ENCODE assay signal across 20 cellular contexts in the genomic region with DNA sequence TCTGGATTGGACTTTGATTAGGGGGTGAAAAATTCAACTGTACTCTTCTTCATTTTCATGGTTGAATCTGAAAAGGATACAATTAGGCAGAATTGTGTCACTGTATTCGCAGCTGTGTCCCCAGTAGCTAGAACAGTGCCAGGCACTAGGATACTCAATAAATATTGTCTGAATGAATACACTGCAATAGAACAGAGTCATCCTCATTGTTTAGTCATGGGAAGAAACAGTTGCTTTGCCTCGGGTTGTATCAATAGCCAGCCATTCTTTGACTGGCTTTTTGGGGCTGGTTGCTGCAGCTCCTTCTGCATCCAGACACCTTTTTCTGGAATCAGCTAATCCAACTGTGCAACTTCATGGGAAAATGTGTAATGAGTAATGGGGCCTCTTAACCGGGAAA. TPM values are rescaled to one million over a fixed set of nuclear protein-coding genes. Genes with fewer than 3 reads are reported as not detected.
DNase-seq lines count a peak whose midpoint lies in the region; ATAC-seq and TF ChIP-seq lines count a peak whose summit lies in the region.
"Had no signal": no experiment of that assay in that cellular context is flagged by ENCODE, and none has a peak within 500 bp of the region (broad histone marks: within the 10 kb centered on the region; RNA-seq: fewer than 3 reads in every experiment).

No MANE protein-coding gene starts in this region.

- H3K4me2 ChIP-seq in GM23338 = no peak overlapping the region
- H3K4me2 ChIP-seq: BLaER1 had no signal

- H3K4me3 ChIP-seq in GM23338 (no peak overlapping the region), psoas muscle (no peak overlapping the region)
- H3K4me3 ChIP-seq: BLaER1, GM12878, GM23248, K562 had no signal

- H2AFZ ChIP-seq in GM23338 = peak overlapping the region; percentile 4; the same call in 1 of the 2 replicates
- H2AFZ ChIP-seq: GM23248 had no signal

- H3K9me3 ChIP-seq in psoas muscle = no peaks in the 10 kb centered on the region
- H3K9me3 ChIP-seq: BLaER1 had no signal

- no peaks in the 10 kb centered on the region for H3K36me3 Mint-ChIP-seq in GM23338 (ENCODE audit: low read depth)
- H3K36me3 Mint-ChIP-seq: CD8-positive, alpha-beta memory T cell had no signal

- no peaks in the 10 kb centered on the region for H3K36me3 ChIP-seq in GM23338 (ENCODE audit: insufficient read depth)
- H3K36me3 ChIP-seq in psoas muscle (ENCODE audit: insufficient read depth in 1 of 2, low read depth in 1 of 2) = no peaks in the 10 kb centered on the region
- H3K36me3 ChIP-seq: BLaER1 had no signal

- H4K20me1 ChIP-seq in GM23338 (replicated peaks; ENCODE audit: insufficient read depth) = no peaks in the 10 kb centered on the region
- H4K20me1 ChIP-seq: BLaER1 had no signal

- peaks cover 20% of the 10 kb centered on the region for H3K4me1 Mint-ChIP-seq in GM23338
- H3K4me1 Mint-ChIP-seq: CD8-positive, alpha-beta memory T cell had no signal

- WGBS in psoas muscle, 3 donors = 19 to 44% (median 35%) methylated on average over 3 of the region's 3 CpGs

- peaks cover 14% of the 10 kb centered on the region for H3K4me1 ChIP-seq in GM23338 (ENCODE audit: insufficient read depth)
- H3K4me1 ChIP-seq in psoas muscle = no peaks in the 10 kb centered on the region
- H3K4me1 ChIP-seq: BLaER1 had no signal

- no peaks in the 10 kb centered on the region for H3F3A ChIP-seq in GM23338 (replicated peaks; ENCODE audit: low read depth)

- DNase-seq in GM23338 (ENCODE audit: low spot score) (no peak), hippocampal formation (lab: John Stamatoyannopoulos, UW) (peak; percentile 36 to 93), occipital lobe (lab: John Stamatoyannopoulos, UW) (peak; percentile 6), cortex of kidney (lab: John Stamatoyannopoulos, UW) (no peak), hepatic stellate cell (ENCODE audit: low spot score) (no peak), psoas muscle (no peak)
- DNase-seq: CD8-positive, alpha-beta memory T cell; DMS53; EL; GM23248; NCI-H1105; NCI-H2081 treated with DMSO at 0.1 percent for 48 hours; NCI-H524; PC-3; RPMI8226 had no signal

- no peak overlapping the region for H3K27ac Mint-ChIP-seq in GM23338
- H3K27ac Mint-ChIP-seq: CD8-positive, alpha-beta memory T cell had no signal

- H3K27me3 Mint-ChIP-seq in GM23338 (ENCODE audit: insufficient read depth, low read depth, poor library complexity) = peaks cover 2% of the 10 kb centered on the region

- TF ChIP-seq CTCF in GM23338 (conservative IDR thresholded peaks at IDR 0.05; ENCODE audit: low read depth in 2 of 2) = no peak
- no peak for TF ChIP-seq CTCF in psoas muscle (IDR thresholded peaks at IDR 0.05)

- no peaks in the 10 kb centered on the region for H3K79me2 ChIP-seq in GM23338 (replicated peaks; ENCODE audit: insufficient read depth)

- no peak overlapping the region for H3K4me3 Mint-ChIP-seq in GM23338
- H3K4me3 Mint-ChIP-seq: CD8-positive, alpha-beta memory T cell had no signal

- H3K27ac ChIP-seq in GM23338 (ENCODE audit: low read depth) (no peak overlapping the region), angular gyrus (ENCODE audit: low read depth, low read length) (peak overlapping the region; percentile 96), psoas muscle (no peak overlapping the region)
- H3K27ac ChIP-seq: BLaER1, GM23248 had no signal

- no peaks in the 10 kb centered on the region for H3K9me3 Mint-ChIP-seq in GM23338

- H3K27me3 ChIP-seq in GM23338 (ENCODE audit: insufficient read depth) (no peaks in the 10 kb centered on the region), psoas muscle (ENCODE audit: insufficient read depth in 3 of 3, low read length in 2 of 3) (no peaks in the 10 kb centered on the region)
- H3K27me3 ChIP-seq: BLaER1 had no signal

- intact Hi-C loops in psoas muscle (cut with DNase I) = no loop called here

- no peaks in the 10 kb centered on the region for H3K9me2 ChIP-seq in GM23338 (ENCODE audit: insufficient read depth)

- ATAC-seq in GM23338 (no peak), HG02885 (IDR thresholded peaks at IDR 0.05; ENCODE audit: poor library complexity, unreplicated experiment) (no peak), psoas muscle (no peak)
- ATAC-seq: GM12878, K562, PC-3 had no signal

TF ChIP-seq in GM23338, 12 proteins besides CTCF, POLR2A, EP300 and RAD21 (continues in another document):
- TF ChIP-seq, protein P1, sequence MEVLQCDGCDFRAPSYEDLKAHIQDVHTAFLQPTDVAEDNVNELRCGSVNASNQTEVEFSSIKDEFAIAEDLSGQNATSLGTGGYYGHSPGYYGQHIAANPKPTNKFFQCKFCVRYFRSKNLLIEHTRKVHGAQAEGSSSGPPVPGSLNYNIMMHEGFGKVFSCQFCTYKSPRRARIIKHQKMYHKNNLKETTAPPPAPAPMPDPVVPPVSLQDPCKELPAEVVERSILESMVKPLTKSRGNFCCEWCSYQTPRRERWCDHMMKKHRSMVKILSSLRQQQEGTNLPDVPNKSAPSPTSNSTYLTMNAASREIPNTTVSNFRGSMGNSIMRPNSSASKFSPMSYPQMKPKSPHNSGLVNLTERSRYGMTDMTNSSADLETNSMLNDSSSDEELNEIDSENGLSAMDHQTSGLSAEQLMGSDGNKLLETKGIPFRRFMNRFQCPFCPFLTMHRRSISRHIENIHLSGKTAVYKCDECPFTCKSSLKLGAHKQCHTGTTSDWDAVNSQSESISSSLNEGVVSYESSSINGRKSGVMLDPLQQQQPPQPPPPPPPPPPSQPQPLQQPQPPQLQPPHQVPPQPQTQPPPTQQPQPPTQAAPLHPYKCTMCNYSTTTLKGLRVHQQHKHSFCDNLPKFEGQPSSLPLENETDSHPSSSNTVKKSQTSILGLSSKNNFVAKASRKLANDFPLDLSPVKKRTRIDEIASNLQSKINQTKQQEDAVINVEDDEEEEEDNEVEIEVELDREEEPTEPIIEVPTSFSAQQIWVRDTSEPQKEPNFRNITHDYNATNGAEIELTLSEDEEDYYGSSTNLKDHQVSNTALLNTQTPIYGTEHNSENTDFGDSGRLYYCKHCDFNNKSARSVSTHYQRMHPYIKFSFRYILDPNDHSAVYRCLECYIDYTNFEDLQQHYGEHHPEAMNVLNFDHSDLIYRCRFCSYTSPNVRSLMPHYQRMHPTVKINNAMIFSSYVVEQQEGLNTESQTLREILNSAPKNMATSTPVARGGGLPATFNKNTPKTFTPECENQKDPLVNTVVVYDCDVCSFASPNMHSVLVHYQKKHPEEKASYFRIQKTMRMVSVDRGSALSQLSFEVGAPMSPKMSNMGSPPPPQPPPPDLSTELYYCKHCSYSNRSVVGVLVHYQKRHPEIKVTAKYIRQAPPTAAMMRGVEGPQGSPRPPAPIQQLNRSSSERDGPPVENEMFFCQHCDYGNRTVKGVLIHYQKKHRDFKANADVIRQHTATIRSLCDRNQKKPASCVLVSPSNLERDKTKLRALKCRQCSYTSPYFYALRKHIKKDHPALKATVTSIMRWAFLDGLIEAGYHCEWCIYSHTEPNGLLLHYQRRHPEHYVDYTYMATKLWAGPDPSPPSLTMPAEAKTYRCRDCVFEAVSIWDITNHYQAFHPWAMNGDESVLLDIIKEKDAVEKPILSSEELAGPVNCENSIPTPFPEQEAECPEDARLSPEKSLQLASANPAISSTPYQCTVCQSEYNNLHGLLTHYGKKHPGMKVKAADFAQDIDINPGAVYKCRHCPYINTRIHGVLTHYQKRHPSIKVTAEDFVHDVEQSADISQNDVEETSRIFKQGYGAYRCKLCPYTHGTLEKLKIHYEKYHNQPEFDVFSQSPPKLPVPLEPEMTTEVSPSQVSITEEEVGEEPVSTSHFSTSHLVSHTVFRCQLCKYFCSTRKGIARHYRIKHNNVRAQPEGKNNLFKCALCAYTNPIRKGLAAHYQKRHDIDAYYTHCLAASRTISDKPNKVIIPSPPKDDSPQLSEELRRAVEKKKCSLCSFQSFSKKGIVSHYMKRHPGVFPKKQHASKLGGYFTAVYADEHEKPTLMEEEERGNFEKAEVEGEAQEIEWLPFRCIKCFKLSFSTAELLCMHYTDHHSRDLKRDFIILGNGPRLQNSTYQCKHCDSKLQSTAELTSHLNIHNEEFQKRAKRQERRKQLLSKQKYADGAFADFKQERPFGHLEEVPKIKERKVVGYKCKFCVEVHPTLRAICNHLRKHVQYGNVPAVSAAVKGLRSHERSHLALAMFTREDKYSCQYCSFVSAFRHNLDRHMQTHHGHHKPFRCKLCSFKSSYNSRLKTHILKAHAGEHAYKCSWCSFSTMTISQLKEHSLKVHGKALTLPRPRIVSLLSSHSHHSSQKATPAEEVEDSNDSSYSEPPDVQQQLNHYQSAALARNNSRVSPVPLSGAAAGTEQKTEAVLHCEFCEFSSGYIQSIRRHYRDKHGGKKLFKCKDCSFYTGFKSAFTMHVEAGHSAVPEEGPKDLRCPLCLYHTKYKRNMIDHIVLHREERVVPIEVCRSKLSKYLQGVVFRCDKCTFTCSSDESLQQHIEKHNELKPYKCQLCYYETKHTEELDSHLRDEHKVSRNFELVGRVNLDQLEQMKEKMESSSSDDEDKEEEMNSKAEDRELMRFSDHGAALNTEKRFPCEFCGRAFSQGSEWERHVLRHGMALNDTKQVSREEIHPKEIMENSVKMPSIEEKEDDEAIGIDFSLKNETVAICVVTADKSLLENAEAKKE (CRISPR knock-in tag; IDR thresholded peaks at IDR 0.05) = no peak
- no peak for TF ChIP-seq POLR2AphosphoS5 (IDR thresholded peaks at IDR 0.05; ENCODE audit: low read depth)
- TF ChIP-seq STAT1 (IDR thresholded peaks at IDR 0.05; ENCODE audit: unreplicated experiment) = no peak
- no peak for TF ChIP-seq ZNF331 (CRISPR knock-in tag; IDR thresholded peaks at IDR 0.05; ENCODE audit: low read depth)
- TF ChIP-seq ZNF114 (CRISPR knock-in tag; IDR thresholded peaks at IDR 0.05) = no peak
- no peak for TF ChIP-seq CREB1 (CRISPR knock-in tag; IDR thresholded peaks at IDR 0.05; ENCODE audit: low read depth)
- TF ChIP-seq NANOG (IDR thresholded peaks at IDR 0.05; ENCODE audit: borderline replicate concordance) = no peak
- TF ChIP-seq ETS1 (IDR thresholded peaks at IDR 0.05) = no peak
- TF ChIP-seq EZH2phosphoT487 (IDR thresholded peaks at IDR 0.05; ENCODE audit: unreplicated experiment) = no peak

RNA-seq across cellular contexts. Expression of gene DYNC1I2, which starts 18.1 kb away (rescaled TPM):
- 68.0 and 79.4 TPM in 2 replicates for total RNA-seq in GM23338 (2014; rRNA removed; shearing (Covaris generic))
- polyA plus RNA-seq in GM23338 (2016; fragmentation: Nextera tagmentation; extraction: Ambion mirVana) (102 and 110 TPM in 2 replicates), psoas muscle (10 to 100 TPM; 43.5 to 72.9 (median 59.0) TPM)
- total RNA-seq in occipital lobe (262 TPM), psoas muscle (10 to 100 TPM; 44.8 to 51.4 (median 48.5) TPM)

Comparison
In these comparisons a context has a peak if more than half of its experiments do, and no peak if none do; other contexts are left out.
1. DNase-seq: peak in hippocampal formation (2 of 2) and occipital lobe (single experiment); none in GM23338 (single experiment), cortex of kidney (single experiment), hepatic stellate cell (single experiment) and psoas muscle (0 of 2).